11 cellular contexts compared by ENCODE assay signal in the genomic region with DNA sequence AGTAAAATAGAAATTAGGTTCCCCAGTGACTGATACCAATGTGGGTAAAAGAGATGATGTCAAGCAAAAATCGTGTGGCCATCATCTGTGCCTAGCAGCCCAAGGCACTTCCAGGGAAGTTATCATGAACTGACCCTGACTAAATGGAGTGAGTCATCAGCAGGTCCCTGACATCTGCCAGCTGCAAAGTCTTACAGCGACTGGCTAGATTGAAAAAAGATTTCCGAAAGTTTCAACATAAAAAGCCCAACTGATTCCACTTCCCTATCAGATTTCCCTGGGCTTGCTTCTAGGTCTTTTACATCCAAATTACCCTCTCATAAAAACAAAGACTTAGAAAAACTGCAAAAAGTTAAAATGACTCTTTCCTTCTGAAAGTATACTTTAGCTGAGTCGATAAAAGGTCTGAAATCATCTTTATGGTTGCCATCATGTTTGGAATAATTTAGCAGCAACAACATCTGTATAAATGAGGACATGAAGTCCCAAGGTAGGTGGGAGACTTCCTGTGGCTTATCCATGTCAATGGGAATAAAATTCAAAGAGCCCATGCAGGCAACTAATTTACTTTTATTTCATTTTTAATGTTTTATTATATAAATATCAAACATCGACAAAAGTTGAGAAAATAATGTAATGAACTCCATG.
DNase-seq lines count a peak whose midpoint lies in the region; ATAC-seq and TF ChIP-seq lines count a peak whose summit lies in the region.
"Had no signal": no experiment of that assay in that cellular context is flagged by ENCODE, and none has a peak within 500 bp of the region (broad histone marks: within the 10 kb centered on the region; RNA-seq: fewer than 3 reads in every experiment).

No MANE protein-coding gene starts in this region.

- BruUV-seq in MCF 10A (replicated peaks; lab: Mats Ljungman, UMichigan) = TSS peak; percentile 81

- H3K36me3 Mint-ChIP-seq in MCF 10A (ENCODE audit: insufficient read depth, unreplicated experiment) = no peaks in the 10 kb centered on the region

- CTCF ChIA-PET in MCF 10A (lab: Yijun Ruan, JAX) (interaction anchor here (1.7 kb wide), 1 partner anchor 83 kb away, joined by 5 read pairs; no protein-coding TSS in a partner anchor), GM10248 (lab: Yijun Ruan, JAX) (interaction anchor here (1.2 to 1.6 kb wide), 2 partner anchors 8 to 13 kb away, joined by 3 read pairs; no protein-coding TSS in a partner anchor)

- no peak overlapping the region for H3K4me3 ChIP-seq in breast epithelium
- no peak overlapping the region for H3K4me3 ChIP-seq in left ventricle myocardium inferior
- no peak overlapping the region for H3K4me3 ChIP-seq in transverse colon

- H3K4me3 Mint-ChIP-seq in MCF 10A (ENCODE audit: unreplicated experiment) = no peak overlapping the region
- H3K4me3 Mint-ChIP-seq: B cell; dendritic cell treated with granulocyte-macrophage colony-stimulating factor and Interleukin-4, amounts not matched to agents 40 ng/mL and 50 ng/mL, for 4 days had no signal

- peaks cover 16% of the 10 kb centered on the region for H3K4me1 Mint-ChIP-seq in MCF 10A (ENCODE audit: insufficient read depth, unreplicated experiment)
- H3K4me1 Mint-ChIP-seq: B cell had no signal

- 57 to 61% methylated on average over 5 of the region's 5 CpGs for WGBS in transverse colon (ENCODE audit: low coverage in 1 of 2), 2 donors

- POLR2A ChIA-PET in MCF 10A (lab: Yijun Ruan, JAX) (no interaction called here), GM10248 (lab: Yijun Ruan, JAX) (no interaction called here)

- H3K4me1 ChIP-seq in breast epithelium (no peaks in the 10 kb centered on the region), left ventricle myocardium inferior (no peaks in the 10 kb centered on the region), transverse colon (no peaks in the 10 kb centered on the region)

- intact Hi-C loops in MCF 10A (cut with micrococcal nuclease) (no loop called here), breast epithelium (cut with DNase I; ENCODE audit: low total_unique reads) (no loop called here), left ventricle myocardium inferior (cut with micrococcal nuclease) (no loop called here), transverse colon (cut with DNase I; ENCODE audit: low total_unique reads) (no loop called here)

- peaks cover 7% of the 10 kb centered on the region for H3K9me3 Mint-ChIP-seq in MCF 10A (ENCODE audit: unreplicated experiment)
- H3K9me3 Mint-ChIP-seq: dendritic cell treated with granulocyte-macrophage colony-stimulating factor and Interleukin-4, amounts not matched to agents 40 ng/mL and 50 ng/mL, for 4 days had no signal

- TF ChIP-seq POLR2A in breast epithelium (IDR thresholded peaks at IDR 0.05) (no peak), transverse colon (IDR thresholded peaks at IDR 0.05) (no peak)

- ATAC-seq in HG02610 (IDR thresholded peaks at IDR 0.05; ENCODE audit: unreplicated experiment) = no peak

- H3K27ac Mint-ChIP-seq in MCF 10A (ENCODE audit: low read depth, unreplicated experiment) = peak overlapping the region; percentile 31
- H3K27ac Mint-ChIP-seq: B cell; dendritic cell treated with granulocyte-macrophage colony-stimulating factor and Interleukin-4, amounts not matched to agents 40 ng/mL and 50 ng/mL, for 4 days had no signal

- TF ChIP-seq EP300 in transverse colon (IDR thresholded peaks at IDR 0.05; ENCODE audit: low read depth) = no peak

- in situ Hi-C loops in transverse colon (cut with MboI; ENCODE audit: low pct_ligation_motif_present in 1 of 4, low pct_unique_long_range_greater_than_20kb in 1 of 4, low sequenced_read_pairs in 3 of 4) = loop anchor here in 1 of 4 donors (25.0 kb wide), 1 partner anchor 112 kb away; no protein-coding TSS in a partner anchor

- no peaks in the 10 kb centered on the region for H3K36me3 ChIP-seq in breast epithelium
- H3K36me3 ChIP-seq in left ventricle myocardium inferior = no peaks in the 10 kb centered on the region
- no peaks in the 10 kb centered on the region for H3K36me3 ChIP-seq in transverse colon

- H3K27me3 Mint-ChIP-seq in MCF 10A (ENCODE audit: insufficient read depth, unreplicated experiment) = no peaks in the 10 kb centered on the region
- H3K27me3 Mint-ChIP-seq: B cell had no signal

- DNase-seq in MCF 10A (ENCODE audit: unreplicated experiment) = peak; percentile 83
- no peak for DNase-seq in breast epithelium (ENCODE audit: low spot score in 2 of 2)
- peak; percentile 21 for DNase-seq in T1000 (lab: John Stamatoyannopoulos, UW)
- peak; percentile 33 for DNase-seq in left ventricle myocardium inferior
- no peak for DNase-seq in GM10248 (ENCODE audit: extremely low spot score)
- DNase-seq in activated CD8-positive, alpha-beta memory T cell treated with anti-CD3 and anti-CD28 coated beads, Interleukin-2, amount 50 U/mL, for 48 hours = no peak
- DNase-seq in transverse colon = no peak
- DNase-seq: activated T-cell treated with anti-CD3 and anti-CD28 coated beads for 4 hours had no signal

- TF ChIP-seq CTCF in MCF 10A (IDR thresholded peaks at IDR 0.05; ENCODE audit: unreplicated experiment) (no peak), breast epithelium (IDR thresholded peaks at IDR 0.05) (no peak), left ventricle myocardium inferior (IDR thresholded peaks at IDR 0.05; ENCODE audit: borderline replicate concordance) (no peak), GM10248 (IDR thresholded peaks at IDR 0.05; ENCODE audit: control extremely low read depth, extremely low read depth, low read depth, missing control alignments) (no peak), transverse colon (IDR thresholded peaks at IDR 0.05) (no peak)

- no peaks in the 10 kb centered on the region for H3K27me3 ChIP-seq in breast epithelium
- H3K27me3 ChIP-seq in left ventricle myocardium inferior (ENCODE audit: low read depth) = peaks cover 20% of the 10 kb centered on the region
- no peaks in the 10 kb centered on the region for H3K27me3 ChIP-seq in transverse colon

- H3K27ac ChIP-seq in breast epithelium (no peak overlapping the region), left ventricle myocardium inferior (replicated peaks) (peak overlapping the region; percentile 42), transverse colon (no peak overlapping the region)

- H3K9me3 ChIP-seq in breast epithelium (no peaks in the 10 kb centered on the region), left ventricle myocardium inferior (replicated peaks) (peaks cover 3% of the 10 kb centered on the region), transverse colon (no peaks in the 10 kb centered on the region)

Comparison
In these comparisons a context has a peak if more than half of its experiments do, and no peak if none do; other contexts are left out.
1. DNase-seq: peak in MCF 10A (single experiment), T1000 (single experiment) and left ventricle myocardium inferior (single experiment); none in breast epithelium (0 of 2), GM10248 (single experiment), activated CD8-positive, alpha-beta memory T cell treated with anti-CD3 and anti-CD28 coated beads, Interleukin-2, amount 50 U/mL, for 48 hours (single experiment) and transverse colon (single experiment).